In the genomic region with DNA sequence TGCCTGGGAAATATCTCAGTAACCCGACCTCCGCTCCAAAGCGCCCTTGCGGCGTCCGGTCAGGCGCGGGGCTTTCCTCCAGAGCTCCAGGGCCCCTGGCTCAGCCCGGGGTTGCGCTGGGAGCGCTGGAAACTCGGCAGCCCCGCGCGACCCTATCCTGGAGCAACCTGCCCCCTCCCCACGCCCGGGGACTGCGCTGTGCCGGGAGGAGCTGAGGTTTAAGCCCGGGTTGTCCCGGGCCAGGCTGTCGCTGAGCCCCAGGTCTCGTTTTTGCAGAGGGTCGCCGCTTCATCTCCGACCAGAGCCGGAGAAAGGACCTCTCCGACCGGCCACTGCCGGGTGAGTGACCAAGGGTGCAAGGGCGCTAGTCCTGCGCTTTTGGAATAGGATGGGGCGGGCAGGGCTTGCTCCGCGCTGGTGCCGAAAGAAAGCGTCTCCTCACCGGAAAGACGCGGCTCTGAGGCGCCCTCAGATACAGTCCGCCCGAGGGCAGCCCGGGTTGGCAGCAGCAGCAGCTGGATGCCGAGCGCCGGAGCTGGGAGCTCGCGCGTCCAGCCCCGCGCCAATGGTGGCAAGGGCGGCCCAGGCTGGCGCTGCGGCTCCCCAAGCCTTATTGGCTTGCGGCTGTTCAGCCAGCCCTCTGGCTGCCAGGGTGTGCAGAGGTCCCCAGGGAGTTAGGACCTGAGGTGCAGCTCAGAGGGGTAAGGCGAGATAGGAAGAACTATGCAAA, we compare ENCODE assay signal across 8 cellular contexts. TPM values are rescaled to one million over a fixed set of nuclear protein-coding genes. Genes with fewer than 3 reads are reported as not detected.
DNase-seq lines count a peak whose midpoint lies in the region; ATAC-seq, FAIRE-seq and TF ChIP-seq lines count a peak whose summit lies in the region.

No MANE protein-coding gene starts in this region.

- TF ChIP-seq POLR2A in H54 (IDR thresholded peaks at IDR 0.05; ENCODE audit: low read depth, low read length), result no peak

- FAIRE-seq in H54 (lab: Jason Lieb, UNC), result no peak

- TF ChIP-seq CTCF in coronary artery (IDR thresholded peaks at IDR 0.05), result no peak

- H3K27ac ChIP-seq in coronary artery, result peak overlapping the region in 1 of 2 donors; percentile 17

- intact Hi-C loops in left colon (cut with DNase I, micrococcal nuclease), result no loop called here

- peak overlapping the region; percentile 78 for H3K4me3 ChIP-seq in coronary artery

- DNase-seq in NCI-H1930 (lab: John Stamatoyannopoulos, UW), result peak; percentile 72 to 80
- DNase-seq in activated CD4-positive, CD25-positive, alpha-beta regulatory T cell treated with anti-CD3 and anti-CD28 coated beads, Interleukin-2, amount 50 U/mL, for 72 hours, result peak; percentile 59
- no peak for DNase-seq in coronary artery (ENCODE audit: low spot score)
- peak; percentile 27 to 45 for DNase-seq in left colon
- DNase-seq in stimulated activated CD4-positive, alpha-beta T cell treated with anti-CD3 and anti-CD28 coated beads, Interleukin-2, amount 100 ng/mL, for 24 hours, result peak; percentile 65 to 72
- DNase-seq in H54 (ENCODE audit: insufficient read length, low spot score), result no peak

- ATAC-seq in GM18511 (IDR thresholded peaks at IDR 0.05; ENCODE audit: unreplicated experiment) (peak; percentile 96), HG02870 (IDR thresholded peaks at IDR 0.05; ENCODE audit: unreplicated experiment) (peak; percentile 78), left colon (peak; percentile 76)

RNA-seq across cellular contexts. Expression of a gene that starts 1.5 kb away (rescaled TPM):
- total RNA-seq in left colon, result not detected

RNA-seq across cellular contexts. Expression of a gene that starts 26.0 kb away (rescaled TPM):
- total RNA-seq in left colon, result 10 to 100 TPM; 18.6 to 23.3 TPM

RNA-seq across cellular contexts. Expression of a gene that starts 26.2 kb away (rescaled TPM):
- total RNA-seq in left colon, result 10 to 100 TPM; 11.5 to 11.7 TPM

Comparison
In these comparisons a context has a peak if more than half of its experiments do, and no peak if none do; other contexts are left out.
1. DNase-seq: peak in NCI-H1930 (2 of 2), activated CD4-positive, CD25-positive, alpha-beta regulatory T cell treated with anti-CD3 and anti-CD28 coated beads, Interleukin-2, amount 50 U/mL, for 72 hours (single experiment), left colon (2 of 2) and stimulated activated CD4-positive, alpha-beta T cell treated with anti-CD3 and anti-CD28 coated beads, Interleukin-2, amount 100 ng/mL, for 24 hours (2 of 2); none in coronary artery (single experiment) and H54 (single experiment).
2. Peak in every context shown above with its lines, with median percentiles within 50 percentile points of each other: ATAC-seq.